In genomic region chr19:6587093-6587820, GRCh38 we compare ENCODE assay signal across 1 cellular context.
TF ChIP-seq lines count a peak whose summit lies in the region.

No MANE protein-coding gene starts in this region.

TF ChIP-seq in HEK293, 187 proteins besides CTCF, POLR2A, EP300 and RAD21 (continued from another document and continues in another):
- TF ChIP-seq, protein P1, sequence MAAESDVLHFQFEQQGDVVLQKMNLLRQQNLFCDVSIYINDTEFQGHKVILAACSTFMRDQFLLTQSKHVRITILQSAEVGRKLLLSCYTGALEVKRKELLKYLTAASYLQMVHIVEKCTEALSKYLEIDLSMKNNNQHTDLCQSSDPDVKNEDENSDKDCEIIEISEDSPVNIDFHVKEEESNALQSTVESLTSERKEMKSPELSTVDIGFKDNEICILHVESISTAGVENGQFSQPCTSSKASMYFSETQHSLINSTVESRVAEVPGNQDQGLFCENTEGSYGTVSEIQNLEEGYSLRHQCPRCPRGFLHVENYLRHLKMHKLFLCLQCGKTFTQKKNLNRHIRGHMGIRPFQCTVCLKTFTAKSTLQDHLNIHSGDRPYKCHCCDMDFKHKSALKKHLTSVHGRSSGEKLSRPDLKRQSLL (tag by site-specific recombination; IDR thresholded peaks at IDR 0.05): no peak
- TF ChIP-seq ZNF19 (tag by site-specific recombination; IDR thresholded peaks at IDR 0.05; ENCODE audit: low read depth) (no peak), ZNF555 (tag by site-specific recombination; conservative IDR thresholded peaks at IDR 0.05) (no peak), ZSCAN5A (tag by site-specific recombination; IDR thresholded peaks at IDR 0.05) (no peak), GLIS2 (tag by site-specific recombination; IDR thresholded peaks at IDR 0.05) (no peak), EGR2 (tag by site-specific recombination; IDR thresholded peaks at IDR 0.05; ENCODE audit: low read depth) (no peak), ZBTB17 (tag by site-specific recombination; IDR thresholded peaks at IDR 0.05) (0 out of 2 replicates have a peak, but pooled peaks have one; percentile 49), ZNF354C (tag by site-specific recombination; IDR thresholded peaks at IDR 0.05; ENCODE audit: borderline replicate concordance, low read depth) (no peak), FEZF1 (tag by site-specific recombination; IDR thresholded peaks at IDR 0.05) (no peak), ZXDB (tag by site-specific recombination; IDR thresholded peaks at IDR 0.05) (no peak), ZFHX2 (tag by site-specific recombination; conservative IDR thresholded peaks at IDR 0.05) (no peak), ZNF514 (tag by site-specific recombination; IDR thresholded peaks at IDR 0.05) (no peak), ZNF394 (tag by site-specific recombination; IDR thresholded peaks at IDR 0.05; ENCODE audit: borderline replicate concordance) (no peak), ZNF211 (tag by site-specific recombination; IDR thresholded peaks at IDR 0.05; ENCODE audit: low read depth) (no peak), PRDM1 (tag by site-specific recombination; IDR thresholded peaks at IDR 0.05) (peak; percentile 100), ZNF560 (tag by site-specific recombination; IDR thresholded peaks at IDR 0.05; ENCODE audit: borderline replicate concordance) (no peak), ZNF202 (tag by site-specific recombination; IDR thresholded peaks at IDR 0.05; ENCODE audit: borderline replicate concordance) (no peak), BCL11B (tag by site-specific recombination; IDR thresholded peaks at IDR 0.05; ENCODE audit: low read depth) (no peak), OSR2 (tag by site-specific recombination; IDR thresholded peaks at IDR 0.05) (no peak), ZNF747 (tag by site-specific recombination; IDR thresholded peaks at IDR 0.05) (no peak), ZNF623 (tag by site-specific recombination; IDR thresholded peaks at IDR 0.05) (peak; percentile 6; the same call in 1 of the 2 replicates), ZNF416 (tag by site-specific recombination; IDR thresholded peaks at IDR 0.05) (no peak), ZNF658 (tag by site-specific recombination; IDR thresholded peaks at IDR 0.05) (no peak), ZNF707 (tag by site-specific recombination; IDR thresholded peaks at IDR 0.05) (no peak), KLF17 (tag by site-specific recombination; IDR thresholded peaks at IDR 0.05) (no peak), PRDM2 (tag by site-specific recombination; IDR thresholded peaks at IDR 0.05; ENCODE audit: borderline replicate concordance) (no peak), ZIC2 (tag by site-specific recombination; IDR thresholded peaks at IDR 0.05) (no peak), YY2 (tag by site-specific recombination; IDR thresholded peaks at IDR 0.05) (no peak), ZNF26 (tag by site-specific recombination; IDR thresholded peaks at IDR 0.05) (no peak), ZNF366 (tag by site-specific recombination; conservative IDR thresholded peaks at IDR 0.05) (peak; percentile 54), ZNF549 (tag by site-specific recombination; IDR thresholded peaks at IDR 0.05) (no peak)
- TF ChIP-seq, protein P2, sequence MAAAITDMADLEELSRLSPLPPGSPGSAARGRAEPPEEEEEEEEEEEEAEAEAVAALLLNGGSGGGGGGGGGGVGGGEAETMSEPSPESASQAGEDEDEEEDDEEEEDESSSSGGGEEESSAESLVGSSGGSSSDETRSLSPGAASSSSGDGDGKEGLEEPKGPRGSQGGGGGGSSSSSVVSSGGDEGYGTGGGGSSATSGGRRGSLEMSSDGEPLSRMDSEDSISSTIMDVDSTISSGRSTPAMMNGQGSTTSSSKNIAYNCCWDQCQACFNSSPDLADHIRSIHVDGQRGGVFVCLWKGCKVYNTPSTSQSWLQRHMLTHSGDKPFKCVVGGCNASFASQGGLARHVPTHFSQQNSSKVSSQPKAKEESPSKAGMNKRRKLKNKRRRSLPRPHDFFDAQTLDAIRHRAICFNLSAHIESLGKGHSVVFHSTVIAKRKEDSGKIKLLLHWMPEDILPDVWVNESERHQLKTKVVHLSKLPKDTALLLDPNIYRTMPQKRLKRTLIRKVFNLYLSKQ (tag by site-specific recombination; IDR thresholded peaks at IDR 0.05; ENCODE audit: borderline replicate concordance): no peak
- TF ChIP-seq, protein P3, sequence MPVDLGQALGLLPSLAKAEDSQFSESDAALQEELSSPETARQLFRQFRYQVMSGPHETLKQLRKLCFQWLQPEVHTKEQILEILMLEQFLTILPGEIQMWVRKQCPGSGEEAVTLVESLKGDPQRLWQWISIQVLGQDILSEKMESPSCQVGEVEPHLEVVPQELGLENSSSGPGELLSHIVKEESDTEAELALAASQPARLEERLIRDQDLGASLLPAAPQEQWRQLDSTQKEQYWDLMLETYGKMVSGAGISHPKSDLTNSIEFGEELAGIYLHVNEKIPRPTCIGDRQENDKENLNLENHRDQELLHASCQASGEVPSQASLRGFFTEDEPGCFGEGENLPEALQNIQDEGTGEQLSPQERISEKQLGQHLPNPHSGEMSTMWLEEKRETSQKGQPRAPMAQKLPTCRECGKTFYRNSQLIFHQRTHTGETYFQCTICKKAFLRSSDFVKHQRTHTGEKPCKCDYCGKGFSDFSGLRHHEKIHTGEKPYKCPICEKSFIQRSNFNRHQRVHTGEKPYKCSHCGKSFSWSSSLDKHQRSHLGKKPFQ (tag by site-specific recombination; IDR thresholded peaks at IDR 0.05): no peak
- TF ChIP-seq, protein P4, sequence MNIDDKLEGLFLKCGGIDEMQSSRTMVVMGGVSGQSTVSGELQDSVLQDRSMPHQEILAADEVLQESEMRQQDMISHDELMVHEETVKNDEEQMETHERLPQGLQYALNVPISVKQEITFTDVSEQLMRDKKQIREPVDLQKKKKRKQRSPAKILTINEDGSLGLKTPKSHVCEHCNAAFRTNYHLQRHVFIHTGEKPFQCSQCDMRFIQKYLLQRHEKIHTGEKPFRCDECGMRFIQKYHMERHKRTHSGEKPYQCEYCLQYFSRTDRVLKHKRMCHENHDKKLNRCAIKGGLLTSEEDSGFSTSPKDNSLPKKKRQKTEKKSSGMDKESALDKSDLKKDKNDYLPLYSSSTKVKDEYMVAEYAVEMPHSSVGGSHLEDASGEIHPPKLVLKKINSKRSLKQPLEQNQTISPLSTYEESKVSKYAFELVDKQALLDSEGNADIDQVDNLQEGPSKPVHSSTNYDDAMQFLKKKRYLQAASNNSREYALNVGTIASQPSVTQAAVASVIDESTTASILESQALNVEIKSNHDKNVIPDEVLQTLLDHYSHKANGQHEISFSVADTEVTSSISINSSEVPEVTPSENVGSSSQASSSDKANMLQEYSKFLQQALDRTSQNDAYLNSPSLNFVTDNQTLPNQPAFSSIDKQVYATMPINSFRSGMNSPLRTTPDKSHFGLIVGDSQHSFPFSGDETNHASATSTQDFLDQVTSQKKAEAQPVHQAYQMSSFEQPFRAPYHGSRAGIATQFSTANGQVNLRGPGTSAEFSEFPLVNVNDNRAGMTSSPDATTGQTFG (tag by site-specific recombination; IDR thresholded peaks at IDR 0.05; ENCODE audit: borderline replicate concordance): no peak
- TF ChIP-seq, protein P5, sequence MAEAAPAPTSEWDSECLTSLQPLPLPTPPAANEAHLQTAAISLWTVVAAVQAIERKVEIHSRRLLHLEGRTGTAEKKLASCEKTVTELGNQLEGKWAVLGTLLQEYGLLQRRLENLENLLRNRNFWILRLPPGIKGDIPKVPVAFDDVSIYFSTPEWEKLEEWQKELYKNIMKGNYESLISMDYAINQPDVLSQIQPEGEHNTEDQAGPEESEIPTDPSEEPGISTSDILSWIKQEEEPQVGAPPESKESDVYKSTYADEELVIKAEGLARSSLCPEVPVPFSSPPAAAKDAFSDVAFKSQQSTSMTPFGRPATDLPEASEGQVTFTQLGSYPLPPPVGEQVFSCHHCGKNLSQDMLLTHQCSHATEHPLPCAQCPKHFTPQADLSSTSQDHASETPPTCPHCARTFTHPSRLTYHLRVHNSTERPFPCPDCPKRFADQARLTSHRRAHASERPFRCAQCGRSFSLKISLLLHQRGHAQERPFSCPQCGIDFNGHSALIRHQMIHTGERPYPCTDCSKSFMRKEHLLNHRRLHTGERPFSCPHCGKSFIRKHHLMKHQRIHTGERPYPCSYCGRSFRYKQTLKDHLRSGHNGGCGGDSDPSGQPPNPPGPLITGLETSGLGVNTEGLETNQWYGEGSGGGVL (tag by site-specific recombination; IDR thresholded peaks at IDR 0.05): peak; percentile 15; the same call in 1 of the 2 replicates
- TF ChIP-seq, protein P6, sequence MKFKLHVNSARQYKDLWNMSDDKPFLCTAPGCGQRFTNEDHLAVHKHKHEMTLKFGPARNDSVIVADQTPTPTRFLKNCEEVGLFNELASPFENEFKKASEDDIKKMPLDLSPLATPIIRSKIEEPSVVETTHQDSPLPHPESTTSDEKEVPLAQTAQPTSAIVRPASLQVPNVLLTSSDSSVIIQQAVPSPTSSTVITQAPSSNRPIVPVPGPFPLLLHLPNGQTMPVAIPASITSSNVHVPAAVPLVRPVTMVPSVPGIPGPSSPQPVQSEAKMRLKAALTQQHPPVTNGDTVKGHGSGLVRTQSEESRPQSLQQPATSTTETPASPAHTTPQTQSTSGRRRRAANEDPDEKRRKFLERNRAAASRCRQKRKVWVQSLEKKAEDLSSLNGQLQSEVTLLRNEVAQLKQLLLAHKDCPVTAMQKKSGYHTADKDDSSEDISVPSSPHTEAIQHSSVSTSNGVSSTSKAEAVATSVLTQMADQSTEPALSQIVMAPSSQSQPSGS (tag by site-specific recombination; IDR thresholded peaks at IDR 0.05; ENCODE audit: low read depth): no peak
- TF ChIP-seq, protein P7, sequence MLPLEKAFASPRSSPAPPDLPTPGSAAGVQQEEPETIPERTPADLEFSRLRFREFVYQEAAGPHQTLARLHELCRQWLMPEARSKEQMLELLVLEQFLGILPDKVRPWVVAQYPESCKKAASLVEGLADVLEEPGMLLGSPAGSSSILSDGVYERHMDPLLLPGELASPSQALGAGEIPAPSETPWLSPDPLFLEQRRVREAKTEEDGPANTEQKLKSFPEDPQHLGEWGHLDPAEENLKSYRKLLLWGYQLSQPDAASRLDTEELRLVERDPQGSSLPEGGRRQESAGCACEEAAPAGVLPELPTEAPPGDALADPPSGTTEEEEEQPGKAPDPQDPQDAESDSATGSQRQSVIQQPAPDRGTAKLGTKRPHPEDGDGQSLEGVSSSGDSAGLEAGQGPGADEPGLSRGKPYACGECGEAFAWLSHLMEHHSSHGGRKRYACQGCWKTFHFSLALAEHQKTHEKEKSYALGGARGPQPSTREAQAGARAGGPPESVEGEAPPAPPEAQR (tag by site-specific recombination; IDR thresholded peaks at IDR 0.05): no peak
